ENCODE assay signal across 8 cellular contexts in genomic region chr12:45235087-45236025, GRCh38. TPM values are rescaled to one million over a fixed set of nuclear protein-coding genes. Genes with fewer than 3 reads are reported as not detected.
DNase-seq lines count a peak whose midpoint lies in the region; ATAC-seq, FAIRE-seq and TF ChIP-seq lines count a peak whose summit lies in the region.

No MANE protein-coding gene starts in this region.

- FAIRE-seq in HepG2 (lab: Jason Lieb, UNC): no peak

- H3K36me3 Mint-ChIP-seq in type B pancreatic cell: peaks cover 6% of the 10 kb centered on the region

- TF ChIP-seq RAD21 in HepG2 (CRISPR knock-in tag; IDR thresholded peaks at IDR 0.05): no peak

- H3K4me2 ChIP-seq in HepG2 (ENCODE audit: low read depth, low read length): peak overlapping the region; percentile 61

- no peaks in the 10 kb centered on the region for H3K9me3 Mint-ChIP-seq in type B pancreatic cell

- peak; percentile 64 for ATAC-seq in HepG2

- H3K9me3 ChIP-seq in ES-I3 (ENCODE audit: control insufficient read depth, insufficient read depth, low read length): no peaks in the 10 kb centered on the region
- H3K9me3 ChIP-seq in HUES64 (ENCODE audit: insufficient read depth, low read depth, low read length): no peaks in the 10 kb centered on the region
- H3K9me3 ChIP-seq in HepG2 (ENCODE audit: low read length): no peaks in the 10 kb centered on the region

- H3K27me3 ChIP-seq in HUES64 (ENCODE audit: insufficient read depth, low read length) (no peaks in the 10 kb centered on the region), brain microvascular endothelial cell (replicated peaks) (no peaks in the 10 kb centered on the region), HepG2 (ENCODE audit: control insufficient read depth in 1 of 2, insufficient read depth in 2 of 2, low read length in 2 of 2) (no peaks in the 10 kb centered on the region)

- H3K27ac ChIP-seq in HUES64 (ENCODE audit: low read depth, low read length) (peak overlapping the region; percentile 96), brain microvascular endothelial cell (peak overlapping the region; percentile 95), HepG2 (ENCODE audit: extremely low read length, insufficient read depth, low read length) (peak overlapping the region; percentile 67)

- H3K4me1 ChIP-seq in ES-I3 (ENCODE audit: insufficient read depth, low read length): peaks cover 46% of the 10 kb centered on the region
- peaks cover 55% of the 10 kb centered on the region for H3K4me1 ChIP-seq in HUES64 (ENCODE audit: insufficient read depth, low read length)
- peaks cover 56% of the 10 kb centered on the region for H3K4me1 ChIP-seq in HepG2 (ENCODE audit: insufficient read depth, low read length)

- H3K9ac ChIP-seq in ES-I3 (ENCODE audit: low read depth, low read length): peak overlapping the region; percentile 0; the same call in 1 of the 2 replicates
- peak overlapping the region; percentile 71 for H3K9ac ChIP-seq in HUES64 (ENCODE audit: low read depth, low read length)
- peak overlapping the region; percentile 26 for H3K9ac ChIP-seq in HepG2 (ENCODE audit: insufficient read depth, low read depth, low read length)

- POLR2A ChIA-PET in HepG2 (lab: Yijun Ruan, JAX): interaction anchor here (0.6 to 1.9 kb wide), 2 partner anchors 14 to 25 kb away, joined by 3 to 11 read pairs; no protein-coding TSS in a partner anchor

- in situ Hi-C loops in brain microvascular endothelial cell (cut with HindIII; ENCODE audit: low pct_ligation_motif_present, low sequenced_read_pairs): no loop called here
- in situ Hi-C loops in HepG2 (cut with HindIII; ENCODE audit: extremely low pct_ligation_motif_present, low pct_unique_long_range_greater_than_20kb): no loop called here
- in situ Hi-C loops in GM13976 (cut with MboI; ENCODE audit: low sequenced_read_pairs, unreplicated experiment): no loop called here

- DNase-seq in brain microvascular endothelial cell: peak; percentile 37
- DNase-seq in HepG2 (ENCODE audit: low spot score): peak; percentile 16
- DNase-seq in type B pancreatic cell (ENCODE audit: extremely low spot score, unreplicated experiment): no peak
- DNase-seq in OCI-M2 (lab: John Stamatoyannopoulos, UW; ENCODE audit: unreplicated experiment): no peak
- no peak for DNase-seq in DMS114 treated with DMSO at 0.1 percent for 48 hours (lab: John Stamatoyannopoulos, UW; ENCODE audit: unreplicated experiment)
- DNase-seq in GM13976 (ENCODE audit: low spot score): no peak

- no peak for TF ChIP-seq POLR2A in HepG2 (IDR thresholded peaks at IDR 0.05; ENCODE audit: insufficient read depth in 1 of 2, low read depth in 2 of 2, low read length in 2 of 2)

- WGBS in HUES64: 61% methylated on average over 4 of the region's 4 CpGs
- WGBS in HepG2 (ENCODE audit: low lambda C conversion rate): 80% methylated on average over 4 of the region's 4 CpGs

- H3K4me3 ChIP-seq in HUES64 (ENCODE audit: low read length) (peak overlapping the region; percentile 32), brain microvascular endothelial cell (ENCODE audit: low read depth, low read length) (no peak overlapping the region), HepG2 (replicated peaks in 1 of 3; ENCODE audit: insufficient read depth in 1 of 3, low read depth in 2 of 3, low read length in 3 of 3) (no peak overlapping the region)

- TF ChIP-seq CTCF in brain microvascular endothelial cell (IDR thresholded peaks at IDR 0.05; ENCODE audit: low read depth, low read length, missing control alignments): no peak
- TF ChIP-seq CTCF in HepG2 (CRISPR knock-in tag; IDR thresholded peaks at IDR 0.05): no peak
- TF ChIP-seq CTCF in type B pancreatic cell (conservative IDR thresholded peaks at IDR 0.05): no peak
- TF ChIP-seq CTCF in GM13976 (IDR thresholded peaks at IDR 0.05; ENCODE audit: borderline replicate concordance, control extremely low read depth, extremely low read depth, insufficient read depth, missing control alignments): no peak

- H3K4me3 Mint-ChIP-seq in type B pancreatic cell: peak overlapping the region; percentile 50

- no peak for TF ChIP-seq EP300 in HepG2 (IDR thresholded peaks at IDR 0.05; ENCODE audit: low read depth in 2 of 2, low read length in 2 of 2)
- TF ChIP-seq EP300 in HepG2 (CRISPR knock-in tag; IDR thresholded peaks at IDR 0.05; ENCODE audit: borderline replicate concordance): no peak

- no peaks in the 10 kb centered on the region for H3K36me3 ChIP-seq in ES-I3 (ENCODE audit: insufficient read depth, low read length)
- no peaks in the 10 kb centered on the region for H3K36me3 ChIP-seq in HUES64 (ENCODE audit: insufficient read depth, low read length)
- H3K36me3 ChIP-seq in brain microvascular endothelial cell (replicated peaks): no peaks in the 10 kb centered on the region
- H3K36me3 ChIP-seq in HepG2 (replicated peaks in 1 of 2; ENCODE audit: control insufficient read depth in 1 of 2, insufficient read depth in 2 of 2, low read length in 2 of 2): no peaks in the 10 kb centered on the region

- no TSS peak for BruUV-seq in HepG2 (replicated peaks; lab: Mats Ljungman, UMichigan)

- H2AFZ ChIP-seq in HepG2 (ENCODE audit: low read length): no peak overlapping the region

- peak overlapping the region; percentile 84 for H3K27ac Mint-ChIP-seq in type B pancreatic cell

- CTCF ChIA-PET in HepG2 (lab: Yijun Ruan, JAX; ENCODE audit: low intra/inter-chr PET ratio, low total read pairs): no interaction called here

- H3K79me2 ChIP-seq in HepG2 (ENCODE audit: insufficient read depth, low read length): peaks cover 38% of the 10 kb centered on the region

- H3K4me1 Mint-ChIP-seq in type B pancreatic cell (ENCODE audit: unreplicated experiment): peaks cover 39% of the 10 kb centered on the region

- peaks cover 5% of the 10 kb centered on the region; the same call in 1 of the 2 replicates for H4K20me1 ChIP-seq in HepG2 (ENCODE audit: insufficient read depth, low read length)

- intact Hi-C loops in HepG2 (cut with micrococcal nuclease; ENCODE audit: unreplicated experiment): no loop called here

- no peaks in the 10 kb centered on the region for H3K27me3 Mint-ChIP-seq in type B pancreatic cell

TF ChIP-seq in HepG2, 621 proteins besides CTCF, POLR2A, EP300 and RAD21:
- TF ChIP-seq TFDP1 (CRISPR knock-in tag; IDR thresholded peaks at IDR 0.05; ENCODE audit: borderline replicate concordance): no peak
- no peak for TF ChIP-seq HNRNPL (IDR thresholded peaks at IDR 0.05; ENCODE audit: low read depth, low read length)
- 0 out of 2 replicates have a peak, but pooled peaks have one; percentile 31 for TF ChIP-seq TBX2 (CRISPR knock-in tag; IDR thresholded peaks at IDR 0.05; ENCODE audit: borderline replicate concordance)
- peak; percentile 13 for TF ChIP-seq TEAD3 (CRISPR knock-in tag; optimal IDR thresholded peaks at IDR 0.05; ENCODE audit: borderline replicate concordance)

RNA-seq across cellular contexts. Expression of gene ANO6, which starts 19.5 kb away (rescaled TPM):
- 23.0 TPM for polyA plus RNA-seq in HUES64 (2013, experiment 1 of 2)
- polyA plus RNA-seq in HUES64 (2013, experiment 2 of 2): 25.8 TPM
- 45.8 and 57.1 TPM in 2 replicates for total RNA-seq in HepG2 (2016; rRNA removed; fragmentation: Illumina TruSeq; extraction: Trizol)
- total RNA-seq in HepG2 (2016; cell fraction: cytosol; rRNA removed; fragmentation: Illumina TruSeq; extraction: Trizol; ENCODE audit: low read depth): 10.4 and 10.9 TPM in 2 replicates
- total RNA-seq in HepG2 (2016; cell fraction: insoluble cytoplasmic fraction; rRNA removed; fragmentation: Illumina TruSeq; extraction: Trizol): 46.6 and 56.5 TPM in 2 replicates
- 24.2 and 24.6 TPM in 2 replicates for total RNA-seq in HepG2 (2016; cell fraction: membrane; rRNA removed; fragmentation: Illumina TruSeq; extraction: Trizol)
- total RNA-seq in HepG2 (2016; cell fraction: nucleus; rRNA removed; fragmentation: Illumina TruSeq; extraction: Trizol): 64.7 and 71.5 TPM in 2 replicates
- 30.3 and 37.8 TPM in 2 replicates for polyA plus RNA-seq in HepG2 (2011; rRNA removed)
- 22.9 and 31.2 TPM in 2 replicates for polyA plus RNA-seq in HepG2 (2011; cell fraction: cytosol; rRNA removed)
- 13.8 and 15.5 TPM in 2 replicates for polyA plus RNA-seq in HepG2 (2011; cell fraction: nucleus; rRNA removed)
- 41.1 and 43.6 TPM in 2 replicates for polyA plus RNA-seq in HepG2 (2012)
- polyA plus RNA-seq in HepG2 (2016; cell fraction: cytosol; fragmentation: Illumina TruSeq; extraction: Trizol; ENCODE audit: low read depth): 2.1 and 2.3 TPM in 2 replicates
- 36.6 and 38.9 TPM in 2 replicates for polyA plus RNA-seq in HepG2 (2016; cell fraction: insoluble cytoplasmic fraction; fragmentation: Illumina TruSeq; extraction: Trizol; ENCODE audit: low read depth)
- 8.9 and 9.1 TPM in 2 replicates for polyA plus RNA-seq in HepG2 (2016; cell fraction: membrane; fragmentation: Illumina TruSeq; extraction: Trizol; ENCODE audit: low read depth)
- polyA plus RNA-seq in HepG2 (2016; cell fraction: nucleus; fragmentation: Illumina TruSeq; extraction: Trizol; ENCODE audit: insufficient read depth, low read depth): 48.3 and 49.0 TPM in 2 replicates
- polyA minus RNA-seq in HepG2 (2011; rRNA and poly(A)+ RNA removed; ENCODE audit: low replicate concordance): 21.5 and 54.3 TPM in 2 replicates
- polyA minus RNA-seq in HepG2 (2011; cell fraction: cytosol; rRNA and poly(A)+ RNA removed): 52.1 and 54.6 TPM in 2 replicates
- 50.3 and 60.4 TPM in 2 replicates for polyA minus RNA-seq in HepG2 (2011; cell fraction: nucleus; rRNA and poly(A)+ RNA removed)
- total RNA-seq in type B pancreatic cell (ENCODE audit: low replicate concordance): 35.0 and 38.1 TPM in 2 replicates

Comparison
In these comparisons a context has a peak if more than half of its experiments do, and no peak if none do; other contexts are left out.
1. H3K9ac ChIP-seq: peak in every context shown above with its lines; median percentile 71 in HUES64; 26 in HepG2; 0 in ES-I3.
2. DNase-seq: peak in brain microvascular endothelial cell (single experiment) and HepG2 (single experiment); none in type B pancreatic cell (single experiment), OCI-M2 (single experiment), DMS114 treated with DMSO at 0.1 percent for 48 hours (single experiment) and GM13976 (single experiment).
3. Peak in every context shown above with its lines, with median percentiles within 50 percentile points of each other: H3K27ac ChIP-seq.